10 cellular contexts compared by ENCODE assay signal in genomic region chr12:95582230-95583058, GRCh38. TPM values are rescaled to one million over a fixed set of nuclear protein-coding genes. Genes with fewer than 3 reads are reported as not detected.
DNase-seq lines count a peak whose midpoint lies in the region; ATAC-seq, FAIRE-seq and TF ChIP-seq lines count a peak whose summit lies in the region.
"Had no signal": no experiment of that assay in that cellular context is flagged by ENCODE, and none has a peak within 500 bp of the region (broad histone marks: within the 10 kb centered on the region; RNA-seq: fewer than 3 reads in every experiment).

No MANE protein-coding gene starts in this region.

- H3K27me3 Mint-ChIP-seq in activated T-helper 1 cell treated with anti-CD3 and anti-CD28 coated beads, Interleukin-12 subunit alpha, Interleukin-12 subunit beta, Interleukin-2, Interleukin-4 antibody, amounts not matched to agents 30 ng/mL and 10 ng/mL and 1 ng/mL, durations not matched to agents 14 hours and 24 hours and 36 hours (ENCODE audit: insufficient read depth), result no peaks in the 10 kb centered on the region

- TF ChIP-seq POLR2A in spleen (IDR thresholded peaks at IDR 0.05), result no peak

- H3K4me3 Mint-ChIP-seq in activated T-helper 1 cell treated with anti-CD3 and anti-CD28 coated beads, Interleukin-12 subunit alpha, Interleukin-12 subunit beta, Interleukin-2, Interleukin-4 antibody, amounts not matched to agents 30 ng/mL and 10 ng/mL and 1 ng/mL, durations not matched to agents 14 hours and 24 hours and 36 hours, result no peak overlapping the region
- H3K4me3 Mint-ChIP-seq: T-helper 1 cell treated with Interleukin-12 subunit alpha and Interleukin-12 subunit beta and Interleukin-4 antibody, amounts not matched to agents 30 μg/mL and 1 μg/mL, for 36 hours had no signal

- no peaks in the 10 kb centered on the region for H3K4me1 Mint-ChIP-seq in activated T-helper 1 cell treated with anti-CD3 and anti-CD28 coated beads, Interleukin-12 subunit alpha, Interleukin-12 subunit beta, Interleukin-2, Interleukin-4 antibody, amounts not matched to agents 30 ng/mL and 10 ng/mL and 1 ng/mL, durations not matched to agents 14 hours and 24 hours and 36 hours (ENCODE audit: low read depth)

- FAIRE-seq in RCC 7860 (lab: Jason Lieb, UNC), result peak; percentile 65

- H3K9me3 ChIP-seq in spleen, result no peaks in the 10 kb centered on the region
- H3K9me3 ChIP-seq: neutrophil had no signal

- whole genome bisulfite sequencing in spleen, 5 donors, result 52 to 58% (median 55%) methylated on average over 8 of the region's 8 CpGs

- peak in 7 of 11 experiments; percentile 25 to 53 (median 36) for TF ChIP-seq CTCF in spleen (IDR thresholded peaks at IDR 0.05 in 8 of 11, conservative IDR thresholded peaks at IDR 0.05 in 3 of 11)

- no peaks in the 10 kb centered on the region for H3K36me3 Mint-ChIP-seq in activated T-helper 1 cell treated with anti-CD3 and anti-CD28 coated beads, Interleukin-12 subunit alpha, Interleukin-12 subunit beta, Interleukin-2, Interleukin-4 antibody, amounts not matched to agents 30 ng/mL and 10 ng/mL and 1 ng/mL, durations not matched to agents 14 hours and 24 hours and 36 hours (ENCODE audit: low read depth)

- H3K4me3 ChIP-seq in spleen, result no peak overlapping the region

- ATAC-seq in GM21515 (IDR thresholded peaks at IDR 0.05; ENCODE audit: unreplicated experiment) (no peak), HG02798 (IDR thresholded peaks at IDR 0.05; ENCODE audit: poor library complexity, unreplicated experiment) (no peak)

- H3K27ac Mint-ChIP-seq in activated T-helper 1 cell treated with anti-CD3 and anti-CD28 coated beads, Interleukin-12 subunit alpha, Interleukin-12 subunit beta, Interleukin-2, Interleukin-4 antibody, amounts not matched to agents 30 ng/mL and 10 ng/mL and 1 ng/mL, durations not matched to agents 14 hours and 24 hours and 36 hours, result no peak overlapping the region
- H3K27ac Mint-ChIP-seq: T-helper 1 cell treated with Interleukin-12 subunit alpha and Interleukin-12 subunit beta and Interleukin-4 antibody, amounts not matched to agents 30 μg/mL and 1 μg/mL, for 36 hours had no signal

- H3K27me3 ChIP-seq in spleen (replicated peaks in 1 of 7), result peaks cover 0 to 3% (median 0%) of the 10 kb centered on the region in 7 donors

- peak; percentile 60 for DNase-seq in DMS 273 (lab: John Stamatoyannopoulos, UW; ENCODE audit: unreplicated experiment)
- no peak for DNase-seq in DMS 273 treated with DMSO at 0.1 percent for 48 hours (lab: John Stamatoyannopoulos, UW)
- DNase-seq in RCC 7860 (ENCODE audit: low spot score), result peak; percentile 25
- peak; percentile 44 for DNase-seq in glomerular visceral epithelial cell (ENCODE audit: extremely low spot score)
- DNase-seq in spleen, result no peak
- no peak for DNase-seq in activated T-helper 1 cell treated with anti-CD3 and anti-CD28 coated beads, Interleukin-12 subunit alpha, Interleukin-12 subunit beta, Interleukin-2, Interleukin-4 antibody, amounts not matched to agents 30 ng/mL and 10 ng/mL and 1 ng/mL, durations not matched to agents 14 hours and 24 hours and 36 hours (ENCODE audit: low spot score)

- H3K27ac ChIP-seq in spleen, result no peak overlapping the region
- H3K27ac ChIP-seq: neutrophil had no signal

- no peaks in the 10 kb centered on the region for H3K9me3 Mint-ChIP-seq in activated T-helper 1 cell treated with anti-CD3 and anti-CD28 coated beads, Interleukin-12 subunit alpha, Interleukin-12 subunit beta, Interleukin-2, Interleukin-4 antibody, amounts not matched to agents 30 ng/mL and 10 ng/mL and 1 ng/mL, durations not matched to agents 14 hours and 24 hours and 36 hours
- H3K9me3 Mint-ChIP-seq: T-helper 1 cell treated with Interleukin-12 subunit alpha and Interleukin-12 subunit beta and Interleukin-4 antibody, amounts not matched to agents 30 μg/mL and 1 μg/mL, for 36 hours had no signal

- peaks cover 0 to 9% (median 0%) of the 10 kb centered on the region in 6 donors for H3K4me1 ChIP-seq in spleen

- H3K36me3 ChIP-seq in spleen, result no peaks in the 10 kb centered on the region
- H3K36me3 ChIP-seq: neutrophil had no signal

- intact Hi-C loops in spleen (cut with DNase I; ENCODE audit: low total_unique reads), result loop anchor here (10.0 kb wide), 1 partner anchor 232 kb away; no protein-coding TSS in a partner anchor
- intact Hi-C loops in activated T-helper 1 cell treated with anti-CD3 and anti-CD28 coated beads, Interleukin-12 subunit alpha, Interleukin-12 subunit beta, Interleukin-2, Interleukin-4 antibody, amounts not matched to agents 30 ng/mL and 10 ng/mL and 1 ng/mL, durations not matched to agents 14 hours and 24 hours and 36 hours (cut with micrococcal nuclease), result no loop called here

RNA-seq across cellular contexts. Expression of gene USP44, which starts 31.2 kb away (rescaled TPM):
- total RNA-seq in spleen, result 1 to 10 TPM; 2.2 to 7.2 (median 3.6) TPM
- polyA plus RNA-seq in spleen, result 1 to 10 TPM in 2 of 3 donors, under 1 TPM in 1; 0.88 to 1.8 (median 1.4) TPM
- 3.6 and 4.4 TPM in 2 replicates for total RNA-seq in activated T-helper 1 cell treated with anti-CD3 and anti-CD28 coated beads, Interleukin-12 subunit alpha, Interleukin-12 subunit beta, Interleukin-2, Interleukin-4 antibody, amounts not matched to agents 30 ng/mL and 10 ng/mL and 1 ng/mL, durations not matched to agents 14 hours and 24 hours and 36 hours

Comparison
In these comparisons a context has a peak if more than half of its experiments do, and no peak if none do; other contexts are left out.
1. DNase-seq: peak in DMS 273 (single experiment), RCC 7860 (single experiment) and glomerular visceral epithelial cell (single experiment); none in DMS 273 treated with DMSO at 0.1 percent for 48 hours (single experiment), spleen (single experiment) and activated T-helper 1 cell treated with anti-CD3 and anti-CD28 coated beads, Interleukin-12 subunit alpha, Interleukin-12 subunit beta, Interleukin-2, Interleukin-4 antibody, amounts not matched to agents 30 ng/mL and 10 ng/mL and 1 ng/mL, durations not matched to agents 14 hours and 24 hours and 36 hours (single experiment).